14 cellular contexts compared by ENCODE assay signal in the genomic region with DNA sequence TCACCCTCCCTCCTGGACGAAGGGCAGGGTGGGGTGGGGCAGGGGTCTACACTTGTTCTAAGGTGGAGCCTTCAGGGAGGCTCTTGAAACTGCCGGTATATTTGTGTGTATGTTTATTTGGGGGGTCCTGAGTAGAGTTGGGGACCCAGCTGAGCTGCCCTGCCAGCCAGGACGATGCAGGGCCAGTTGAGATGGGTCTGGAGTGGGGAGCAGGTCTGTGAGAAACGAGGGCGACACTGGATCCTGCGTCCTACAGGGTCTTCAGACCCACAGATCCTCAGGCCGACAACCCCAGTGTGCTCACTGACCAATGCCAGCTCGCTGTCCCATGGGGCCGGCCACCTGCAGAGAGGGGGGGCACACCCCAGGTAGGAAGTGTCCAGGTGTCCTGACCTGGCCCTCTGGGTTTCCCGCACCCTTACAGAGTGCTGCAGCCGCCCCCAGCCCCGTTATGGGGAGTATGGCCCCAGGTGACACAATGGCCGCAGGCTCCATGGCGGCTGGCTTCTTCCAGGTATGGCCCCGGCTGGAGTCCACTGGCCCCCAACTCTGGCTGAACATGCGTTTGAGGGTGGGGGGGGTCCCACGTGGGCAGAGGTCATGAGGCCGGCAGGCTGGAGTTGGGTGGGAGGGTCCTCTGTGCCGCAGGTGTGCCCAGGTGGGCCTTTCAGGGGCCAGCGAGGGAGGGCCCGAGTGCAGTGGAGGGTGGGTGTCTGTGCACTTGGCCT. TPM values are rescaled to one million over a fixed set of nuclear protein-coding genes. Genes with fewer than 3 reads are reported as not detected.
A peak's percentile ranks its signal among the peaks of the same experiment; 100 is the strongest.
DNase-seq lines count a peak whose midpoint lies in the region; ATAC-seq and TF ChIP-seq lines count a peak whose summit lies in the region.
"Had no signal": no experiment of that assay in that cellular context is flagged by ENCODE, and none has a peak within 500 bp of the region (broad histone marks: within the 10 kb centered on the region; RNA-seq: fewer than 3 reads in every experiment).

No MANE protein-coding gene starts in this region.

- H3K36me3 ChIP-seq in HEK293 (ENCODE audit: control insufficient read depth in 2 of 2, insufficient read depth in 1 of 2, low read length in 2 of 2) (peaks cover 5 to 14% of the 10 kb centered on the region in 2 experiments; a peak in 1 of 3 replicates), neural progenitor cell (no peaks in the 10 kb centered on the region)
- H3K36me3 ChIP-seq: SJSA1 had no signal

- ATAC-seq in HG02973 (IDR thresholded peaks at IDR 0.05; ENCODE audit: unreplicated experiment) (no peak), GM21786 (IDR thresholded peaks at IDR 0.05; ENCODE audit: unreplicated experiment) (no peak)

- peak overlapping the region; percentile 55 for H3K27ac Mint-ChIP-seq in T-helper 2 cell treated with Interferon-gamma antibody and Interleukin-4, amounts not matched to agents 5 μg/mL and 100 μg/mL, for 36 hours
- peak overlapping the region in 4 of 5 experiments; percentile 67 to 92 (median 89) for H3K27ac Mint-ChIP-seq in brain
- peak overlapping the region; percentile 91 for H3K27ac Mint-ChIP-seq in neural progenitor cell

- peaks cover 17% of the 10 kb centered on the region for H3K36me3 Mint-ChIP-seq in T-helper 2 cell treated with Interferon-gamma antibody and Interleukin-4, amounts not matched to agents 5 μg/mL and 100 μg/mL, for 36 hours (ENCODE audit: low read depth)
- H3K36me3 Mint-ChIP-seq in brain (peaks cover 6% of the 10 kb centered on the region), neural progenitor cell (no peaks in the 10 kb centered on the region)

- no peaks in the 10 kb centered on the region for H3K27me3 Mint-ChIP-seq in T-helper 2 cell treated with Interferon-gamma antibody and Interleukin-4, amounts not matched to agents 5 μg/mL and 100 μg/mL, for 36 hours (ENCODE audit: low read depth)
- H3K27me3 Mint-ChIP-seq in brain (no peaks in the 10 kb centered on the region), neural progenitor cell (ENCODE audit: insufficient read depth, low read depth) (peaks cover 10% of the 10 kb centered on the region)

- H3K4me2 ChIP-seq in neural progenitor cell = no peak overlapping the region

- no peak for TF ChIP-seq CTCF in HEK293 (tag by site-specific recombination; IDR thresholded peaks at IDR 0.05)
- no peak for TF ChIP-seq CTCF in brain (conservative IDR thresholded peaks at IDR 0.05)
- no peak for TF ChIP-seq CTCF in neural progenitor cell (IDR thresholded peaks at IDR 0.05)
- TF ChIP-seq CTCF in GM13976 (IDR thresholded peaks at IDR 0.05; ENCODE audit: borderline replicate concordance, control extremely low read depth, extremely low read depth, insufficient read depth, missing control alignments) = no peak

- peaks cover 6% of the 10 kb centered on the region for H3K79me2 ChIP-seq in neural progenitor cell (ENCODE audit: low read depth)

- POLR2A ChIA-PET in HEK293 (lab: Yijun Ruan, JAX) = no interaction called here

- in situ Hi-C loops in GM13976 (cut with MboI; ENCODE audit: low sequenced_read_pairs, unreplicated experiment) = no loop called here

- peaks cover 56% of the 10 kb centered on the region for H3F3A ChIP-seq in neural progenitor cell (ENCODE audit: low read depth)

- no peaks in the 10 kb centered on the region for H3K9me3 Mint-ChIP-seq in T-helper 2 cell treated with Interferon-gamma antibody and Interleukin-4, amounts not matched to agents 5 μg/mL and 100 μg/mL, for 36 hours
- peaks cover 0 to 2% (median 0%) of the 10 kb centered on the region in 5 experiments for H3K9me3 Mint-ChIP-seq in brain
- no peaks in the 10 kb centered on the region for H3K9me3 Mint-ChIP-seq in neural progenitor cell

- H3K9me3 ChIP-seq in HEK293 (ENCODE audit: control insufficient read depth, insufficient read depth, low read depth, low read length) = no peaks in the 10 kb centered on the region
- H3K9me3 ChIP-seq in neural progenitor cell (ENCODE audit: low read depth) = no peaks in the 10 kb centered on the region
- H3K9me3 ChIP-seq: tibial nerve had no signal

- no peak overlapping the region for H2AFZ ChIP-seq in neural progenitor cell (replicated peaks)

- CTCF ChIA-PET in HEK293 (lab: Yijun Ruan, JAX) = no interaction called here

- H3K27ac ChIP-seq in HEK293 (ENCODE audit: extremely low read depth, low read depth, low read length) = no peak overlapping the region
- H3K27ac ChIP-seq in neural progenitor cell = no peak overlapping the region
- H3K27ac ChIP-seq: 22Rv1 had no signal

- H3K4me3 ChIP-seq in HEK293 (ENCODE audit: low read depth, low read length) (no peak overlapping the region), neural progenitor cell (no peak overlapping the region)
- H3K4me3 ChIP-seq: SJSA1, tibial nerve had no signal

- no peaks in the 10 kb centered on the region for H3K27me3 ChIP-seq in neural progenitor cell
- H3K27me3 ChIP-seq: SJSA1, tibial nerve had no signal

- peaks cover 11% of the 10 kb centered on the region for H3K4me1 Mint-ChIP-seq in T-helper 2 cell treated with Interferon-gamma antibody and Interleukin-4, amounts not matched to agents 5 μg/mL and 100 μg/mL, for 36 hours (ENCODE audit: low read depth)
- peaks cover 41% of the 10 kb centered on the region for H3K4me1 Mint-ChIP-seq in brain
- peaks cover 32% of the 10 kb centered on the region for H3K4me1 Mint-ChIP-seq in neural progenitor cell

- no peak for DNase-seq in T-helper 2 cell treated with Interferon-gamma antibody and Interleukin-4, amounts not matched to agents 5 μg/mL and 100 μg/mL, for 36 hours (ENCODE audit: low spot score)
- no peak for DNase-seq in T-helper 2 cell
- DNase-seq in neural progenitor cell (ENCODE audit: low spot score) = no peak
- DNase-seq in GM13976 (ENCODE audit: low spot score) = no peak
- DNase-seq: head of caudate nucleus, NCI-H1417, NCI-H446 had no signal

- peaks cover 24% of the 10 kb centered on the region for H3K4me1 ChIP-seq in HEK293 (ENCODE audit: control insufficient read depth, insufficient read depth, low read length)
- peaks cover 46% of the 10 kb centered on the region for H3K4me1 ChIP-seq in neural progenitor cell

- H4K20me1 ChIP-seq in neural progenitor cell (ENCODE audit: low read depth) = peaks cover 24% of the 10 kb centered on the region

- peak overlapping the region; percentile 26 for H3K4me3 Mint-ChIP-seq in T-helper 2 cell treated with Interferon-gamma antibody and Interleukin-4, amounts not matched to agents 5 μg/mL and 100 μg/mL, for 36 hours
- peak overlapping the region in 3 of 5 experiments; percentile 59 to 70 (median 62) for H3K4me3 Mint-ChIP-seq in brain
- peak overlapping the region; percentile 76 for H3K4me3 Mint-ChIP-seq in neural progenitor cell

- no peak overlapping the region for H3K9ac ChIP-seq in neural progenitor cell

TF ChIP-seq in HEK293, 187 proteins besides CTCF, POLR2A, EP300 and RAD21 (continues in another document):
- TF ChIP-seq OSR2 (tag by site-specific recombination; IDR thresholded peaks at IDR 0.05) (no peak), GLI2 (tag by site-specific recombination; IDR thresholded peaks at IDR 0.05; ENCODE audit: borderline replicate concordance, low read depth) (no peak), PATZ1 (tag by site-specific recombination; IDR thresholded peaks at IDR 0.05) (peak; percentile 33; the same call in 1 of the 2 replicates), ZNF76 (tag by site-specific recombination; IDR thresholded peaks at IDR 0.05; ENCODE audit: borderline replicate concordance, low read depth) (no peak), ZFP3 (tag by site-specific recombination; IDR thresholded peaks at IDR 0.05; ENCODE audit: low read depth) (no peak), ZNF585B (tag by site-specific recombination; IDR thresholded peaks at IDR 0.05) (no peak), SP7 (tag by site-specific recombination; IDR thresholded peaks at IDR 0.05) (no peak), SCRT2 (tag by site-specific recombination; IDR thresholded peaks at IDR 0.05) (0 out of 2 replicates have a peak, but pooled peaks have one; percentile 10), ZFP69B (tag by site-specific recombination; IDR thresholded peaks at IDR 0.05) (no peak)

RNA-seq across cellular contexts. Expression of gene ISYNA1, which starts 7.4 kb away (rescaled TPM):
- polyA plus RNA-seq in brain (ENCODE audit: insufficient read depth, low read depth, low replicate concordance) = 120 TPM
- 81.7 and 203 TPM in 2 replicates for total RNA-seq in neural progenitor cell (ENCODE audit: low replicate concordance)

RNA-seq across cellular contexts. Expression of gene SSBP4, which starts 11.4 kb away (rescaled TPM):
- polyA plus RNA-seq in brain (ENCODE audit: insufficient read depth, low read depth, low replicate concordance) = 93.3 TPM
- 21.1 and 50.5 TPM in 2 replicates for total RNA-seq in neural progenitor cell (ENCODE audit: low replicate concordance)

RNA-seq across cellular contexts. Expression of gene LRRC25, which starts 33.2 kb away (rescaled TPM):
- 0.83 TPM for polyA plus RNA-seq in brain (ENCODE audit: insufficient read depth, low read depth, low replicate concordance)
- total RNA-seq in neural progenitor cell (ENCODE audit: low replicate concordance) = 0.03 TPM in 1 of 2 replicates, not detected in the other
- total RNA-seq: SJSA1 had no signal

RNA-seq across cellular contexts. Expression of gene GDF15, which starts 44.6 kb away (rescaled TPM):
- polyA plus RNA-seq in brain (ENCODE audit: insufficient read depth, low read depth, low replicate concordance) = 5.2 TPM
- 0.19 and 2.5 TPM in 2 replicates for total RNA-seq in neural progenitor cell (ENCODE audit: low replicate concordance)

Comparison
In these comparisons a context has a peak if more than half of its experiments do, and no peak if none do; other contexts are left out.
1. H3K4me3 Mint-ChIP-seq: peak in every context shown above with its lines; median percentile 76 in neural progenitor cell; 62 in brain; 26 in T-helper 2 cell treated with Interferon-gamma antibody and Interleukin-4, amounts not matched to agents 5 μg/mL and 100 μg/mL, for 36 hours.